In the genomic region with DNA sequence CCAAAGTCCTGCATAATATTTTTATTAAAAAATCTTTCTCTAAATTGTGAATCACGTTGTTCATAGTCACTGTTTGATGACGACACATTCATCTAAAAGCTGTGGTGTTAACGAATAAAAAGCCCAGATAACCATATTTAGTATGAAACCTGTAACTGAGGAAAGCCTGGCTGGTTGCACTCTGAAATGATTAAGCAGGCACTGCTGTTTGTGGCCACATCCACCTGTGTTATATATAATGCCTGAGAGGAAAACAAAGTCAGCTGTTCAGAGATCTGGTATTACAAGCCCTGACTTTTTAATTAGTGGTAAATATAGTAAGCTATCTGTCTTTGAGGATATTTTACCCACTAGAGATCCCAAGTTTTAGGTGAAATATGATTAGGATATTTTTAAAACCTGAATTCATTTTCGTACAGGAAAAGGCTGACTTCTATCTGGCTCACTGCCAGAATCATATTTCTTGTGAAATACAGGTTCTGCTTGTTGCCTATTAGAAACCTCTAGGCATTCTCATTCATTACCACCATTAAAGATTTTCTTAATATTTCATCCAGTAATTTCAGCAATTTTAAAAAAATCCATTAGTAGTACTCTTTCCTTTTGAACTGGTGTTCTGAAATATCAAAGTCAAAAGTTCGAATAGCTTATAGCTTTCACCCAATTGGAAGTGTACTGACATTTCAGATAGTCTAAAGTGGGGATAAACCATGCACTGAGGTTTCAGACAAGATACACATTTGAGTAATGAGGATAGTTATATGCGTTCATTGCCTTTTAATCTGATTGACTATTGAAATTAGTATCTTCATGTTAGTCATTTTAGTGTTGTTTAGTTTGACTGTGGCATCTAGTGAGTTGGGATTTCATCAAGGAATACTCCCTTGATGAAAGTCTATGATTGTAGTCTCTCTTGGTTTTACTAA, we compare ENCODE assay signal across 8 cellular contexts.
DNase-seq lines count a peak whose midpoint lies in the region; ATAC-seq and TF ChIP-seq lines count a peak whose summit lies in the region.

No MANE protein-coding gene starts in this region.

- peak; percentile 55 for DNase-seq in fibroblast of pulmonary artery (ENCODE audit: low read depth)
- no peak for DNase-seq in AML-193 (lab: John Stamatoyannopoulos, UW)
- no peak for DNase-seq in iPS-NIHi11 (ENCODE audit: low spot score)
- no peak for DNase-seq in H4 (ENCODE audit: low spot score)
- DNase-seq in vagina (ENCODE audit: extremely low spot score in 2 of 2), result no peak

- intact Hi-C loops in vagina (cut with DNase I), result no loop called here

- no peak overlapping the region for H3K4me3 ChIP-seq in fibroblast of pulmonary artery (replicated peaks; ENCODE audit: low read depth, low read length)
- no peak overlapping the region for H3K4me3 ChIP-seq in vagina

- ATAC-seq in GM18508 (IDR thresholded peaks at IDR 0.05; ENCODE audit: insufficient read depth, unreplicated experiment) (peak; percentile 94), GM21619 (IDR thresholded peaks at IDR 0.05; ENCODE audit: unreplicated experiment) (peak; percentile 94), HG03558 (IDR thresholded peaks at IDR 0.05; ENCODE audit: extremely low read depth, unreplicated experiment) (peak; percentile 80)

- no peaks in the 10 kb centered on the region for H3K9me3 ChIP-seq in vagina

- no peaks in the 10 kb centered on the region for H3K4me1 ChIP-seq in vagina

- no peaks in the 10 kb centered on the region for H3K36me3 ChIP-seq in vagina

- TF ChIP-seq POLR2A in vagina (IDR thresholded peaks at IDR 0.05), result no peak

- H3K27ac ChIP-seq in vagina, result no peak overlapping the region

- TF ChIP-seq CTCF in fibroblast of pulmonary artery (IDR thresholded peaks at IDR 0.05; ENCODE audit: low read length, missing control alignments) (no peak), vagina (IDR thresholded peaks at IDR 0.05) (no peak)

- H3K27me3 ChIP-seq in vagina, result no peaks in the 10 kb centered on the region
